Comparison of ENCODE assay signal across 17 cellular contexts in genomic region chr1:143721024-143721373, GRCh38.
DNase-seq lines count a peak whose midpoint lies in the region; ATAC-seq and TF ChIP-seq lines count a peak whose summit lies in the region.
"Had no signal": no experiment of that assay in that cellular context is flagged by ENCODE, and none has a peak within 500 bp of the region (broad histone marks: within the 10 kb centered on the region; RNA-seq: fewer than 3 reads in every experiment).

No MANE protein-coding gene starts in this region.

- no peaks in the 10 kb centered on the region for H3K36me3 ChIP-seq in ES-I3 (ENCODE audit: insufficient read depth, low read length)
- H3K36me3 ChIP-seq: SJCRH30 had no signal

- H3K4me1 Mint-ChIP-seq in activated T-helper 1 cell treated with anti-CD3 and anti-CD28 coated beads, Interleukin-12 subunit alpha, Interleukin-12 subunit beta, Interleukin-2, Interleukin-4 antibody, amounts not matched to agents 30 ng/mL and 10 ng/mL and 1 ng/mL, durations not matched to agents 14 hours and 24 hours and 36 hours (ENCODE audit: low read depth) = peaks cover 11% of the 10 kb centered on the region
- H3K4me1 Mint-ChIP-seq in memory B cell = peaks cover 7% of the 10 kb centered on the region
- H3K4me1 Mint-ChIP-seq: nephron had no signal

- H3K4me1 ChIP-seq in ES-I3 (ENCODE audit: insufficient read depth, low read length) = peaks cover 3% of the 10 kb centered on the region; the same call in 1 of the 2 replicates
- H3K4me1 ChIP-seq: foreskin keratinocyte, psoas muscle, SJCRH30 had no signal

- H3K9ac ChIP-seq in ES-I3 (ENCODE audit: low read depth, low read length) = peak overlapping the region; percentile 1; the same call in 1 of the 2 replicates

- H3K4me3 Mint-ChIP-seq in activated T-helper 1 cell treated with anti-CD3 and anti-CD28 coated beads, Interleukin-12 subunit alpha, Interleukin-12 subunit beta, Interleukin-2, Interleukin-4 antibody, amounts not matched to agents 30 ng/mL and 10 ng/mL and 1 ng/mL, durations not matched to agents 14 hours and 24 hours and 36 hours = peak overlapping the region; percentile 43
- H3K4me3 Mint-ChIP-seq in memory B cell = peak overlapping the region; percentile 77
- H3K4me3 Mint-ChIP-seq: activated CD8-positive, alpha-beta T cell treated with anti-CD3 and anti-CD28 coated beads for 36 hours; nephron had no signal

- H3K27ac ChIP-seq in 22Rv1 = peak overlapping the region; percentile 87
- H3K27ac ChIP-seq: foreskin keratinocyte, psoas muscle, SJCRH30 had no signal

- no peak overlapping the region for H3K27ac Mint-ChIP-seq in activated T-helper 1 cell treated with anti-CD3 and anti-CD28 coated beads, Interleukin-12 subunit alpha, Interleukin-12 subunit beta, Interleukin-2, Interleukin-4 antibody, amounts not matched to agents 30 ng/mL and 10 ng/mL and 1 ng/mL, durations not matched to agents 14 hours and 24 hours and 36 hours
- peak overlapping the region; percentile 31 for H3K27ac Mint-ChIP-seq in memory B cell
- H3K27ac Mint-ChIP-seq: activated CD8-positive, alpha-beta T cell treated with anti-CD3 and anti-CD28 coated beads for 36 hours; nephron had no signal

- ATAC-seq in memory B cell (ENCODE audit: low read depth) (no peak), HG03432 (IDR thresholded peaks at IDR 0.05; ENCODE audit: unreplicated experiment) (no peak), HG02678 (IDR thresholded peaks at IDR 0.05; ENCODE audit: unreplicated experiment) (no peak)
- ATAC-seq: activated CD8-positive, alpha-beta T cell treated with anti-CD3 and anti-CD28 coated beads for 36 hours; GM12878 had no signal

- no peak for DNase-seq in activated T-helper 1 cell treated with anti-CD3 and anti-CD28 coated beads, Interleukin-12 subunit alpha, Interleukin-12 subunit beta, Interleukin-2, Interleukin-4 antibody, amounts not matched to agents 30 ng/mL and 10 ng/mL and 1 ng/mL, durations not matched to agents 14 hours and 24 hours and 36 hours (ENCODE audit: low spot score)
- DNase-seq in memory B cell (ENCODE audit: low spot score in 2 of 2) (no peak), NCI-H82 (lab: John Stamatoyannopoulos, UW) (no peak), H4 (ENCODE audit: low spot score) (no peak)
- DNase-seq: activated CD8-positive, alpha-beta T cell treated with anti-CD3 and anti-CD28 coated beads for 36 hours; cerebellar nuclear complex; foreskin keratinocyte; NCI-H2107; NCI-H524 treated with DMSO at 0.1 percent for 48 hours had no signal

- intact Hi-C loops in activated T-helper 1 cell treated with anti-CD3 and anti-CD28 coated beads, Interleukin-12 subunit alpha, Interleukin-12 subunit beta, Interleukin-2, Interleukin-4 antibody, amounts not matched to agents 30 ng/mL and 10 ng/mL and 1 ng/mL, durations not matched to agents 14 hours and 24 hours and 36 hours (cut with micrococcal nuclease) = no loop called here

- H3K36me3 Mint-ChIP-seq in activated T-helper 1 cell treated with anti-CD3 and anti-CD28 coated beads, Interleukin-12 subunit alpha, Interleukin-12 subunit beta, Interleukin-2, Interleukin-4 antibody, amounts not matched to agents 30 ng/mL and 10 ng/mL and 1 ng/mL, durations not matched to agents 14 hours and 24 hours and 36 hours (ENCODE audit: low read depth) = no peaks in the 10 kb centered on the region
- no peaks in the 10 kb centered on the region for H3K36me3 Mint-ChIP-seq in memory B cell

- H3K9me3 ChIP-seq in ES-I3 (ENCODE audit: control insufficient read depth, insufficient read depth, low read length) = no peaks in the 10 kb centered on the region
- H3K9me3 ChIP-seq: psoas muscle, SJCRH30 had no signal

- H3K27me3 Mint-ChIP-seq in activated T-helper 1 cell treated with anti-CD3 and anti-CD28 coated beads, Interleukin-12 subunit alpha, Interleukin-12 subunit beta, Interleukin-2, Interleukin-4 antibody, amounts not matched to agents 30 ng/mL and 10 ng/mL and 1 ng/mL, durations not matched to agents 14 hours and 24 hours and 36 hours (ENCODE audit: insufficient read depth) = peaks cover 30% of the 10 kb centered on the region
- H3K27me3 Mint-ChIP-seq in memory B cell = peaks cover 10% of the 10 kb centered on the region

- no peaks in the 10 kb centered on the region for H3K9me3 Mint-ChIP-seq in activated T-helper 1 cell treated with anti-CD3 and anti-CD28 coated beads, Interleukin-12 subunit alpha, Interleukin-12 subunit beta, Interleukin-2, Interleukin-4 antibody, amounts not matched to agents 30 ng/mL and 10 ng/mL and 1 ng/mL, durations not matched to agents 14 hours and 24 hours and 36 hours
- H3K9me3 Mint-ChIP-seq in memory B cell = no peaks in the 10 kb centered on the region
- H3K9me3 Mint-ChIP-seq: activated CD8-positive, alpha-beta T cell treated with anti-CD3 and anti-CD28 coated beads for 36 hours had no signal

- TF ChIP-seq CTCF in 22Rv1 (IDR thresholded peaks at IDR 0.05) = no peak
